In the genomic region with DNA sequence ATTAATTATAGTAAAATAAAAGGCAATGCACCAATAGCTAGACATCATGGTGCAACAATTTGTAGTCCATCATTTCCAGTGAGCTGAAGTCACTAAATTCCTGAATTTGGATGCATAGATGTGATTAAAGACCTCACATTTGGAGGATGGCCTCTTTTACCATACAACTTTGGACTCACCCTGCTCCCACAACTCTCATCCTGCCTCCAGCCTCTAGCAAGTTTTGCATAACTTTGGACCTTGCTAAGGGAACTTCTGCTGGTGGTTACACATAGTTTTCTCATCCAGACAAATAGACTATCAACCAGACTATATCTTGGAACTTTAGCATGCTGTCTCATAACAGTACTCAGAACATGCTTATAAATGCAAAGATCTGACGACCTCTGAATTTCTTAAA, we compare ENCODE assay signal across 28 cellular contexts. TPM values are rescaled to one million over a fixed set of nuclear protein-coding genes. Genes with fewer than 3 reads are reported as not detected.
"Had no signal": no experiment of that assay in that cellular context is flagged by ENCODE, and none has a peak within 500 bp of the region (broad histone marks: within the 10 kb centered on the region; RNA-seq: fewer than 3 reads in every experiment).

No MANE protein-coding gene starts in this region.

- H3K4me3 ChIP-seq: stomach, suprapubic skin, testis, thoracic aorta, thyroid gland, tibial artery, tibial nerve, transverse colon, upper lobe of left lung, upper lobe of right lung, uterus, vagina had no signal

- DNase-seq: stimulated activated CD4-positive, alpha-beta T cell treated with anti-CD3 and anti-CD28 coated beads, Interleukin-2, amount 100 ng/mL, for 24 hours; stimulated activated CD4-positive, alpha-beta T cell treated with anti-CD3 and anti-CD28 coated beads, Interleukin-2, amount 100 ng/mL, for 48 hours; stimulated activated CD4-positive, alpha-beta T cell treated with anti-CD3 and anti-CD28 coated beads, Interleukin-4, amount 100 ng/mL, for 1 hour; stimulated activated CD4-positive, alpha-beta T cell treated with anti-CD3 and anti-CD28 coated beads, Interleukin-4, amount 100 ng/mL, for 24 hours; stimulated activated CD4-positive, alpha-beta T cell treated with anti-CD3 and anti-CD28 coated beads, Interleukin-4, amount 100 ng/mL, for 4 hours; stimulated activated CD8-positive, alpha-beta memory T cell treated with anti-CD3 and anti-CD28 coated beads, Interleukin-4, amount 100 ng/mL, for 48 hours; stimulated activated naive B cell treated with anti-CD40 and anti-IgM and Interleukin-4, amounts not matched to agents 10 μg/mL and 1 μg/mL and 100 μg/mL, for 72 hours; stimulated activated naive CD4-positive, alpha-beta T cell treated with Interleukin-2 at 50 U/mL for 16 hours; stimulated activated naive CD8-positive, alpha-beta T cell treated with anti-CD3 and anti-CD28 coated beads, Interleukin-15, amount 100 ng/mL, for 72 hours; stimulated activated naive CD8-positive, alpha-beta T cell treated with anti-CD3 and anti-CD28 coated beads, Interleukin-15, Interleukin-2, amounts not matched to agents 100 U/mL and 50 U/mL, for 24 hours; stomach; substantia nigra; testis; thyroid gland; tibial artery; transverse colon; upper lobe of left lung; upper lobe of right lung; uterus had no signal

- H3K27me3 ChIP-seq: stomach, suprapubic skin, testis, thyroid gland, tibial nerve, transverse colon, upper lobe of left lung, upper lobe of right lung, uterus, vagina had no signal

- H3K4me1 ChIP-seq: suprapubic skin, testis, thyroid gland, tibial artery, tibial nerve, transverse colon, upper lobe of left lung, upper lobe of right lung, uterus, vagina had no signal

- ATAC-seq: stimulated activated effector memory CD8-positive, alpha-beta T cell treated with anti-CD3 and anti-CD28 coated beads, Interleukin-12 subunit alpha, Interleukin-12 subunit beta, amount 100 ng/mL, for 72 hours; stimulated activated memory B cell treated with anti-CD40 and anti-IgM and Interleukin-4, amounts not matched to agents 10 μg/mL and 1 μg/mL and 100 μg/mL, for 72 hours; stimulated activated naive B cell treated with anti-CD40 and anti-IgM and Interleukin-4, amounts not matched to agents 10 μg/mL and 1 μg/mL and 100 μg/mL, for 72 hours; stimulated activated naive CD8-positive, alpha-beta T cell treated with anti-CD3 and anti-CD28 coated beads, Interleukin-15, amount 100 ng/mL, for 72 hours; stimulated activated naive CD8-positive, alpha-beta T cell treated with anti-CD3 and anti-CD28 coated beads, Interleukin-15, Interleukin-2, amounts not matched to agents 100 U/mL and 50 U/mL, for 24 hours; upper lobe of right lung had no signal

- H3K36me3 ChIP-seq: stomach, suprapubic skin, thoracic aorta, thyroid gland, tibial artery, tibial nerve, transverse colon, upper lobe of left lung, upper lobe of right lung, uterus, vagina had no signal

- H3K27ac ChIP-seq: stomach, suprapubic skin, testis, thoracic aorta, thyroid gland, tibial artery, tibial nerve, transverse colon, upper lobe of left lung, upper lobe of right lung, uterus, vagina had no signal

- FAIRE-seq: urothelium cell line had no signal

- H3K9me3 ChIP-seq: stomach, suprapubic skin, testis, thoracic aorta, thyroid gland, tibial artery, tibial nerve, transverse colon, upper lobe of left lung, upper lobe of right lung, uterus, vagina had no signal

RNA-seq across cellular contexts. Expression of gene ERVFRD-1, which starts 54.7 kb away (rescaled TPM):
- total RNA-seq: suprapubic skin, temporal lobe, testis, thoracic aorta, thyroid gland, transverse colon, urinary bladder had no signal
